Comparison of ENCODE assay signal across 19 cellular contexts in genomic region chr17:67821871-67822367, GRCh38.
"Had no signal": no experiment of that assay in that cellular context is flagged by ENCODE, and none has a peak within 500 bp of the region (broad histone marks: within the 10 kb centered on the region; RNA-seq: fewer than 3 reads in every experiment).

No MANE protein-coding gene starts in this region.

- H3K4me3 ChIP-seq: lung, pancreas, prostate gland, right lobe of liver, uterus had no signal

- H3K4me1 Mint-ChIP-seq: nephron had no signal

- ATAC-seq: effector memory CD8-positive, alpha-beta T cell; foreskin keratinocyte; left cardiac atrium; left ventricle myocardium superior; pancreas; right lobe of liver had no signal

- H3K9me3 ChIP-seq: pancreas, prostate gland, right lobe of liver, uterus had no signal

- H3K36me3 Mint-ChIP-seq: immature natural killer cell had no signal

- H3K27ac Mint-ChIP-seq: effector memory CD8-positive, alpha-beta T cell; immature natural killer cell; nephron had no signal

- H3K27me3 ChIP-seq: pancreas, right lobe of liver, uterus had no signal

- H3K27me3 Mint-ChIP-seq: effector memory CD8-positive, alpha-beta T cell had no signal

- H3K27ac ChIP-seq: epithelial cell of prostate, foreskin keratinocyte, pancreas, prostate gland, right lobe of liver, uterus had no signal

- DNase-seq: effector memory CD8-positive, alpha-beta T cell; foreskin keratinocyte; immature natural killer cell; kidney; left cardiac atrium; left ventricle myocardium superior; mesenchymal stem cell; midbrain; occipital lobe; pancreas; stimulated activated CD4-positive, alpha-beta T cell treated with anti-CD3 and anti-CD28 coated beads, Interleukin-2, amount 100 ng/mL, for 24 hours; stimulated activated naive CD4-positive, alpha-beta T cell treated with Interleukin-2 at 50 U/mL for 16 hours; trophoblast cell; uterus had no signal

- H3K4me3 Mint-ChIP-seq: effector memory CD8-positive, alpha-beta T cell; immature natural killer cell had no signal

- H3K9me3 Mint-ChIP-seq: effector memory CD8-positive, alpha-beta T cell; immature natural killer cell; nephron had no signal

- H3K36me3 ChIP-seq: pancreas, prostate gland, right lobe of liver, uterus had no signal

- H3K4me1 ChIP-seq: pancreas, prostate gland, right lobe of liver, uterus had no signal
